Comparison of ENCODE assay signal across 8 cellular contexts in the genomic region with DNA sequence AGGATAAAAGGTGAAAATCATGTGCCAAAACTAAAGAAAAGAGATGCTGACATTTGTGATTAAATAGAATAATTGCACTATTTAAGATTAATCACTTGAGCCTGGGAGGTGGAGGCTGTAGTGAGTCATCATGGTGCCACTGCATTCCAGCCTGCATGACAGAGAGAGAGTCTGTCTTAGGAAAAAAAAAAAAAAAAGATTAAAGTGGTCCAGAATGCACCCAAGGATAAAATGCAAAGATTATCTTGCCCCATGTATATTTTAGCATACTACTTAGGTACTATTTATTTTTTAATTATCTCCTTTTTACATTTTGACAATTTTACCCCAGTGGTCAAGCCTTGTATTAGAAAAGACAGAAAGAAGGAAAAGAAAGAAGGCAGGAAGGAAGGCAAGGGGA.
DNase-seq lines count a peak whose midpoint lies in the region; FAIRE-seq and TF ChIP-seq lines count a peak whose summit lies in the region.
"Not testable (repeated sequence)": the region's sequence is repeated elsewhere in the genome, so short reads cannot be mapped to it uniquely, and the experiment has no call there.

No MANE protein-coding gene starts in this region.

- in situ Hi-C loops in ACHN (cut with HindIII; ENCODE audit: low pct_ligation_motif_present, low pct_unique_long_range_greater_than_20kb, low sequenced_read_pairs); brain microvascular endothelial cell (cut with HindIII; ENCODE audit: low pct_ligation_motif_present, low sequenced_read_pairs): not testable (repeated sequence)

- peak; percentile 14 for DNase-seq in ACHN
- peak; percentile 8 for DNase-seq in GM04504 (ENCODE audit: low read depth)
- not testable (repeated sequence) for DNase-seq in RCC 7860 (ENCODE audit: low spot score); smooth muscle cell (lab: John Stamatoyannopoulos, UW; ENCODE audit: unreplicated experiment)
- peak; percentile 3 for DNase-seq in brain microvascular endothelial cell
- peak; percentile 38 for DNase-seq in epithelial cell of esophagus (ENCODE audit: low read depth)
- peak; percentile 10 for DNase-seq in fibroblast of villous mesenchyme (ENCODE audit: low read depth)
- peak; percentile 38 for DNase-seq in mesenchymal stem cell

- H3K9ac ChIP-seq in mesenchymal stem cell (ENCODE audit: low read length); smooth muscle cell (ENCODE audit: low read depth): not testable (repeated sequence)

- not testable (repeated sequence) for H3K36me3 ChIP-seq in brain microvascular endothelial cell (replicated peaks); mesenchymal stem cell (ENCODE audit: control insufficient read depth in 1 of 2, insufficient read depth in 2 of 2, low read depth in 1 of 2, low read length in 2 of 2); smooth muscle cell (ENCODE audit: low read depth)

- H3K4me2 ChIP-seq in mesenchymal stem cell (ENCODE audit: low read length, poor library complexity, severe bottlenecking); smooth muscle cell: not testable (repeated sequence)

- not testable (repeated sequence) for H2AK5ac ChIP-seq in mesenchymal stem cell (ENCODE audit: low read length, severe bottlenecking)

- H2BK15ac ChIP-seq in mesenchymal stem cell (ENCODE audit: low read depth, poor library complexity, severe bottlenecking): not testable (repeated sequence)

- not testable (repeated sequence) for H2AFZ ChIP-seq in mesenchymal stem cell (ENCODE audit: low read depth, low read length); smooth muscle cell (ENCODE audit: low read depth)

- not testable (repeated sequence) for H3K79me2 ChIP-seq in smooth muscle cell (ENCODE audit: low read depth)

- H2BK5ac ChIP-seq in mesenchymal stem cell (ENCODE audit: low read depth, low read length, poor library complexity, severe bottlenecking): not testable (repeated sequence)

- not testable (repeated sequence) for H2BK120ac ChIP-seq in mesenchymal stem cell (ENCODE audit: low read depth, low read length)

- H3K27me3 ChIP-seq in brain microvascular endothelial cell (replicated peaks); mesenchymal stem cell (ENCODE audit: control insufficient read depth in 1 of 2, insufficient read depth in 1 of 2, low read length in 2 of 2); smooth muscle cell (ENCODE audit: low read depth): not testable (repeated sequence)

- not testable (repeated sequence) for H3K4me1 ChIP-seq in mesenchymal stem cell (ENCODE audit: control insufficient read depth, insufficient read depth, low read depth, low read length); smooth muscle cell (ENCODE audit: low read depth)

- not testable (repeated sequence) for H2BK12ac ChIP-seq in mesenchymal stem cell (ENCODE audit: low read length in 2 of 2)

- FAIRE-seq in RCC 7860 (lab: Jason Lieb, UNC): peak; percentile 91

- H3F3A ChIP-seq in smooth muscle cell (ENCODE audit: low read depth): not testable (repeated sequence)

- TF ChIP-seq CTCF in brain microvascular endothelial cell (IDR thresholded peaks at IDR 0.05; ENCODE audit: low read depth, low read length, missing control alignments); epithelial cell of esophagus (IDR thresholded peaks at IDR 0.05; ENCODE audit: insufficient read depth, low read depth, low read length, missing control alignments); fibroblast of villous mesenchyme (IDR thresholded peaks at IDR 0.05; ENCODE audit: insufficient read depth, low read depth, low read length); smooth muscle cell (IDR thresholded peaks at IDR 0.05; ENCODE audit: borderline replicate concordance, insufficient read depth, poor library complexity, severe bottlenecking): not testable (repeated sequence)

- H3K9me3 ChIP-seq in mesenchymal stem cell (ENCODE audit: control insufficient read depth, low read length); smooth muscle cell (replicated peaks; ENCODE audit: low read depth): not testable (repeated sequence)

- not testable (repeated sequence) for H4K20me1 ChIP-seq in smooth muscle cell (ENCODE audit: low read depth)

- H4K91ac ChIP-seq in mesenchymal stem cell (ENCODE audit: low read length): not testable (repeated sequence)

- H3K27ac ChIP-seq in brain microvascular endothelial cell: peak overlapping the region; percentile 37
- not testable (repeated sequence) for H3K27ac ChIP-seq in mesenchymal stem cell (ENCODE audit: low read length, poor library complexity, severe bottlenecking)
- H3K27ac ChIP-seq in smooth muscle cell (ENCODE audit: low read depth): peak overlapping the region; percentile 80

- H3K4me3 ChIP-seq in brain microvascular endothelial cell (ENCODE audit: low read depth, low read length); epithelial cell of esophagus (ENCODE audit: low read length); fibroblast of villous mesenchyme (ENCODE audit: low read depth, low read length); mesenchymal stem cell (ENCODE audit: insufficient read depth in 1 of 2, low read depth in 1 of 2, low read length in 2 of 2); smooth muscle cell: not testable (repeated sequence)

- not testable (repeated sequence) for H3K18ac ChIP-seq in mesenchymal stem cell (ENCODE audit: low read depth in 1 of 2, low read length in 2 of 2)

- not testable (repeated sequence) for H3K14ac ChIP-seq in mesenchymal stem cell (ENCODE audit: low read length in 2 of 2)

- not testable (repeated sequence) for H3K79me1 ChIP-seq in mesenchymal stem cell (replicated peaks; ENCODE audit: low read length, poor library complexity, severe bottlenecking)

- H4K8ac ChIP-seq in mesenchymal stem cell (ENCODE audit: low read length): not testable (repeated sequence)

- H3K23ac ChIP-seq in mesenchymal stem cell (ENCODE audit: low read length in 2 of 2): not testable (repeated sequence)

- not testable (repeated sequence) for H3K4ac ChIP-seq in mesenchymal stem cell (ENCODE audit: low read depth in 1 of 2, low read length in 2 of 2)
